14 cellular contexts compared by ENCODE assay signal in the genomic region with DNA sequence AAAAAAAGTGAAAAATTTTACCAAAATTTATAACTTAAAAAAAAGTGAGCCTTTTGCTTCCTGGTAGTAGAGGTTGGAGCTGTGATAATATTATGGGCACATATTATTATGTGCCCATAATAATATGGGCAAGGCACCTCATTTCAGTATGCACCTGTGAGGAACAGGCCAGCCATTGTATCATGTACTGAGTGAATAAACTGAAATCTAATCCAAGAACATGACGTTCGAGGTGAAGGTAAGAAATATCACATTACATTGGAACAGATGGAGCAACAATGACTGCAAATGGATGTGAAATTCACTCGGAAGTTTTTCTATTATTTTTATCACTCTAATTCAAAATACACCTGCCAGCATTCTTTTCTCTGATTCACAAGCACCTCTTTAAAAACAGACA.
DNase-seq lines count a peak whose midpoint lies in the region; FAIRE-seq and TF ChIP-seq lines count a peak whose summit lies in the region.
"Had no signal": no experiment of that assay in that cellular context is flagged by ENCODE, and none has a peak within 500 bp of the region (broad histone marks: within the 10 kb centered on the region; RNA-seq: fewer than 3 reads in every experiment).

No MANE protein-coding gene starts in this region.

- TF ChIP-seq POLR2A in GM12892 (IDR thresholded peaks at IDR 0.05; ENCODE audit: low read depth, low read length) = no peak

- DNase-seq in DMS153 (lab: John Stamatoyannopoulos, UW) (peak; percentile 41), NCI-H1105 treated with DMSO at 0.1 percent for 48 hours (lab: John Stamatoyannopoulos, UW) (peak; percentile 43), NCI-H2107 treated with DMSO at 0.1 percent for 48 hours (lab: John Stamatoyannopoulos, UW; ENCODE audit: unreplicated experiment) (peak; percentile 71), NCI-H774 (lab: John Stamatoyannopoulos, UW) (peak; percentile 14), OCI-M1 (lab: John Stamatoyannopoulos, UW) (no peak), COLO829 (ENCODE audit: low spot score) (no peak), GM12892 (ENCODE audit: insufficient read length) (no peak)
- DNase-seq in stimulated activated CD4-positive, alpha-beta T cell treated with anti-CD3 and anti-CD28 coated beads, Interleukin-1b, Interleukin-23, amount 100 ng/mL, for 48 hours = no peak
- DNase-seq: CD4-positive, CD25-positive, alpha-beta regulatory T cell; EL; H7; KBM-7; NCI-H226; PC-3 had no signal

- no peak for FAIRE-seq in GM12892 (lab: Jason Lieb, UNC)

Comparison
In these comparisons a context has a peak if more than half of its experiments do, and no peak if none do; other contexts are left out.
1. DNase-seq: peak in DMS153 (single experiment), NCI-H1105 treated with DMSO at 0.1 percent for 48 hours (single experiment), NCI-H2107 treated with DMSO at 0.1 percent for 48 hours (single experiment) and NCI-H774 (single experiment); none in stimulated activated CD4-positive, alpha-beta T cell treated with anti-CD3 and anti-CD28 coated beads, Interleukin-1b, Interleukin-23, amount 100 ng/mL, for 48 hours (single experiment), OCI-M1 (single experiment), COLO829 (single experiment) and GM12892 (single experiment).